12 cellular contexts compared by ENCODE assay signal in the genomic region with DNA sequence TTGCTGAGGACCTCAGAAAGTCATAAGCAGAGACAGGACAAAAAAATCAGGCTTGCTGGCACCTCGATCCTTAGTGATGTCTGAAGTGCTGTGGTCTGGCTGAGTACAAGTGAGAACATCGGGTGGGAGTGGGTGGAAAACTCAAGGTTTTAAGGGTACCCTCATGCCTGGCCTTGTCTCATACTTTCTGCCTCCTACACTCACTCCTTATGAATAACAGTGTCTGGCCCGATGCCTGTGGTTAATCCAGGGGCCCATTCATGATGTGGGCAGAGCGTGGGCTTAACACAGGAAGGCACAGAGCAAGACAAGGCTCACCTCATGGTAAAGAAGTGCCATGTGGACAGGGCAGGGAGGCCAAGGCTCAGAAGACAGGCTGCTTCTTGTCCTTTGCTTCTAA. TPM values are rescaled to one million over a fixed set of nuclear protein-coding genes. Genes with fewer than 3 reads are reported as not detected.
DNase-seq lines count a peak whose midpoint lies in the region; ATAC-seq and TF ChIP-seq lines count a peak whose summit lies in the region.
"Had no signal": no experiment of that assay in that cellular context is flagged by ENCODE, and none has a peak within 500 bp of the region (broad histone marks: within the 10 kb centered on the region; RNA-seq: fewer than 3 reads in every experiment).

No MANE protein-coding gene starts in this region.

- H3K27me3 Mint-ChIP-seq in T-helper 17 cell: no peaks in the 10 kb centered on the region
- no peaks in the 10 kb centered on the region for H3K27me3 Mint-ChIP-seq in endothelial cell (ENCODE audit: unreplicated experiment)

- no peaks in the 10 kb centered on the region for H3K4me1 ChIP-seq in foreskin keratinocyte

- peaks cover 3% of the 10 kb centered on the region for H3K9me3 ChIP-seq in T-helper 17 cell (ENCODE audit: control insufficient read depth, low read length, poor library complexity, severe bottlenecking)

- H3K27me3 ChIP-seq in foreskin keratinocyte: no peaks in the 10 kb centered on the region

- DNase-seq in T-helper 17 cell (no peak), caudate nucleus (lab: John Stamatoyannopoulos, UW) (no peak), endothelial cell (ENCODE audit: low spot score) (no peak), foreskin keratinocyte (no peak), kidney tubule cell (ENCODE audit: low spot score) (no peak)
- DNase-seq in stimulated activated CD4-positive, alpha-beta T cell treated with anti-CD3 and anti-CD28 coated beads, Interleukin-12 subunit alpha, Interleukin-12 subunit beta, amount 100 ng/mL, for 48 hours (ENCODE audit: low read depth in 2 of 3, low spot score in 1 of 3): peak; percentile 68 to 77 (median 74)
- DNase-seq: head of caudate nucleus, NCI-H1694 treated with DMSO at 0.1 percent for 48 hours had no signal

- peaks cover 27% of the 10 kb centered on the region for H3K4me1 Mint-ChIP-seq in T-helper 17 cell
- peaks cover 11% of the 10 kb centered on the region for H3K4me1 Mint-ChIP-seq in endothelial cell (ENCODE audit: unreplicated experiment)

- H3K36me3 Mint-ChIP-seq in T-helper 17 cell (ENCODE audit: low read depth) (no peaks in the 10 kb centered on the region), endothelial cell (ENCODE audit: low read depth, unreplicated experiment) (peaks cover 21% of the 10 kb centered on the region)

- no peak overlapping the region for H3K27ac Mint-ChIP-seq in T-helper 17 cell
- H3K27ac Mint-ChIP-seq in endothelial cell (ENCODE audit: unreplicated experiment): no peak overlapping the region

- H3K27ac ChIP-seq in C4-2B (peak overlapping the region; percentile 49; the same call in 1 of the 2 replicates), caudate nucleus (ENCODE audit: low read depth, low read length) (peak overlapping the region; percentile 88), foreskin keratinocyte (no peak overlapping the region)
- H3K27ac ChIP-seq: VCaP had no signal

- TF ChIP-seq CTCF in C4-2B (conservative IDR thresholded peaks at IDR 0.05) (no peak), endothelial cell (IDR thresholded peaks at IDR 0.05; ENCODE audit: unreplicated experiment) (no peak), foreskin keratinocyte (conservative IDR thresholded peaks at IDR 0.05) (no peak)

- no peaks in the 10 kb centered on the region for H3K9me3 Mint-ChIP-seq in endothelial cell (ENCODE audit: unreplicated experiment)

- H3K4me3 Mint-ChIP-seq in T-helper 17 cell: peak overlapping the region; percentile 16
- H3K4me3 Mint-ChIP-seq in endothelial cell (ENCODE audit: unreplicated experiment): no peak overlapping the region

- ATAC-seq in T-helper 17 cell (peak; percentile 58), HG03565 (IDR thresholded peaks at IDR 0.05; ENCODE audit: unreplicated experiment) (no peak), foreskin keratinocyte (no peak)
- ATAC-seq: HCT116 had no signal

RNA-seq across cellular contexts. Expression of a gene that starts 11.0 kb away (rescaled TPM):
- total RNA-seq in T-helper 17 cell: 1 to 10 TPM; 5.5 to 6.0 TPM
- 1.6 TPM for total RNA-seq in endothelial cell (ENCODE audit: unreplicated experiment)
- 0.21 and 0.48 TPM in 2 replicates for total RNA-seq in foreskin keratinocyte
- polyA plus RNA-seq in foreskin keratinocyte: 0.12 and 0.26 TPM in 2 replicates

RNA-seq across cellular contexts. Expression of a gene that starts 37.2 kb away (rescaled TPM):
- total RNA-seq in T-helper 17 cell (100 to 1,000 TPM; 701 to 919 TPM), endothelial cell (ENCODE audit: unreplicated experiment) (12.8 TPM), foreskin keratinocyte (0.42 and 0.65 TPM in 2 replicates)
- polyA plus RNA-seq in foreskin keratinocyte: 1.0 and 1.2 TPM in 2 replicates

Comparison
In these comparisons a context has a peak if more than half of its experiments do, and no peak if none do; other contexts are left out.
1. DNase-seq: peak in stimulated activated CD4-positive, alpha-beta T cell treated with anti-CD3 and anti-CD28 coated beads, Interleukin-12 subunit alpha, Interleukin-12 subunit beta, amount 100 ng/mL, for 48 hours (3 of 3); none in T-helper 17 cell (0 of 3), caudate nucleus (0 of 61), endothelial cell (single experiment), foreskin keratinocyte (0 of 2) and kidney tubule cell (single experiment).
2. RNA of a gene that starts 37.2 kb away (total RNA-seq): 701 to 919 TPM in T-helper 17 cell; 12.8 TPM in endothelial cell (single experiment) and 0.42 to 0.65 TPM in foreskin keratinocyte; every median in the first group is over 10 times any median in the second.